ENCODE assay signal across 9 cellular contexts in genomic region chr1:17661546-17662157, GRCh38.
A peak's percentile ranks its signal among the peaks of the same experiment; 100 is the strongest.
DNase-seq lines count a peak whose midpoint lies in the region; ATAC-seq, FAIRE-seq and TF ChIP-seq lines count a peak whose summit lies in the region.
"Had no signal": no experiment of that assay in that cellular context is flagged by ENCODE, and none has a peak within 500 bp of the region (broad histone marks: within the 10 kb centered on the region; RNA-seq: fewer than 3 reads in every experiment).

No MANE protein-coding gene starts in this region.

- intact Hi-C loops in CD4-positive, alpha-beta memory T cell (cut with micrococcal nuclease) = no loop called here

- TF ChIP-seq CTCF in RWPE1 (conservative IDR thresholded peaks at IDR 0.05; ENCODE audit: low read depth) = peak; percentile 81
- TF ChIP-seq CTCF in cardiac muscle cell (IDR thresholded peaks at IDR 0.05; ENCODE audit: low read depth, low read length) = peak; percentile 85

- H3K9me3 Mint-ChIP-seq in CD4-positive, alpha-beta memory T cell = no peaks in the 10 kb centered on the region
- H3K9me3 Mint-ChIP-seq in activated naive CD8-positive, alpha-beta T cell treated with anti-CD3 and anti-CD28 coated beads for 36 hours = no peaks in the 10 kb centered on the region

- H3K27me3 Mint-ChIP-seq in CD4-positive, alpha-beta memory T cell = peaks cover 0 to 1% of the 10 kb centered on the region in 2 donors
- no peaks in the 10 kb centered on the region for H3K27me3 Mint-ChIP-seq in activated naive CD8-positive, alpha-beta T cell treated with anti-CD3 and anti-CD28 coated beads for 36 hours

- no peaks in the 10 kb centered on the region for H3K9me3 ChIP-seq in CD4-positive, alpha-beta memory T cell (ENCODE audit: control insufficient read depth in 1 of 2, low read length in 2 of 2)
- H3K9me3 ChIP-seq in cardiac muscle cell (ENCODE audit: low read depth) = no peaks in the 10 kb centered on the region

- FAIRE-seq in H54 (lab: Jason Lieb, UNC) = no peak

- H3K36me3 Mint-ChIP-seq in CD4-positive, alpha-beta memory T cell = no peaks in the 10 kb centered on the region
- H3K36me3 Mint-ChIP-seq in activated naive CD8-positive, alpha-beta T cell treated with anti-CD3 and anti-CD28 coated beads for 36 hours = no peaks in the 10 kb centered on the region

- H3K4me1 ChIP-seq in CD4-positive, alpha-beta memory T cell (ENCODE audit: insufficient read depth, low read length) = no peaks in the 10 kb centered on the region
- H3K4me1 ChIP-seq in cardiac muscle cell (ENCODE audit: low read depth) = no peaks in the 10 kb centered on the region

- H3K27ac ChIP-seq in CD4-positive, alpha-beta memory T cell (ENCODE audit: low read depth, low read length) = no peak overlapping the region
- H3K27ac ChIP-seq in RWPE1 (no peak overlapping the region), cardiac muscle cell (no peak overlapping the region)
- H3K27ac ChIP-seq: SK-N-MC had no signal

- no peak for ATAC-seq in GM18907 (IDR thresholded peaks at IDR 0.05; ENCODE audit: unreplicated experiment)
- ATAC-seq in HG03354 (IDR thresholded peaks at IDR 0.05; ENCODE audit: poor library complexity, severe bottlenecking, unreplicated experiment) = no peak

- DNase-seq in CD4-positive, alpha-beta memory T cell = peak in 4 of 5 donors; percentile 15 to 36 (median 26)
- DNase-seq in H54 (ENCODE audit: insufficient read length, low spot score) (peak; percentile 81), RWPE1 (ENCODE audit: low spot score) (peak; percentile 66), cardiac muscle cell (ENCODE audit: low read depth in 1 of 2, low spot score in 1 of 2) (peak; percentile 62 to 73), putamen (ENCODE audit: low spot score) (peak; percentile 35)
- DNase-seq in activated naive CD8-positive, alpha-beta T cell treated with anti-CD3 and anti-CD28 coated beads for 36 hours = peak; percentile 57

- POLR2A ChIA-PET in CD4-positive, alpha-beta memory T cell (lab: Charles Lee; ENCODE audit: partially characterized antibody) = no interaction called here
- POLR2A ChIA-PET in RWPE1 (lab: Yijun Ruan, JAX; ENCODE audit: low non-redundant PET) = no interaction called here

- no peaks in the 10 kb centered on the region for H3K36me3 ChIP-seq in CD4-positive, alpha-beta memory T cell (ENCODE audit: insufficient read depth, low read length)
- peaks cover 13% of the 10 kb centered on the region for H3K36me3 ChIP-seq in cardiac muscle cell

- H3K4me3 ChIP-seq in CD4-positive, alpha-beta memory T cell (ENCODE audit: low read length in 2 of 2) = no peak overlapping the region
- H3K4me3 ChIP-seq in cardiac muscle cell = no peak overlapping the region
- H3K4me3 ChIP-seq: SK-N-MC had no signal

- H3K4me3 Mint-ChIP-seq in CD4-positive, alpha-beta memory T cell = no peak overlapping the region
- no peak overlapping the region for H3K4me3 Mint-ChIP-seq in activated naive CD8-positive, alpha-beta T cell treated with anti-CD3 and anti-CD28 coated beads for 36 hours

- CTCF ChIA-PET in CD4-positive, alpha-beta memory T cell (lab: Charles Lee; ENCODE audit: partially characterized antibody) = interaction anchor here (0.9 to 3.5 kb wide), 7 partner anchors 8 to 637 kb away, joined by 3 to 28 read pairs (median 4); no protein-coding TSS in a partner anchor
- CTCF ChIA-PET in RWPE1 (lab: Yijun Ruan, JAX) = interaction anchor here (0.6 to 1.9 kb wide), 30 partner anchors 9 to 1478 kb away, joined by 3 to 10 read pairs (median 4); no protein-coding TSS in a partner anchor

- H3K27me3 ChIP-seq in CD4-positive, alpha-beta memory T cell (ENCODE audit: insufficient read depth, low read length) = no peaks in the 10 kb centered on the region
- no peaks in the 10 kb centered on the region for H3K27me3 ChIP-seq in cardiac muscle cell

- TF ChIP-seq POLR2A in H54 (IDR thresholded peaks at IDR 0.05; ENCODE audit: low read depth, low read length) = no peak

- H3K27ac Mint-ChIP-seq in CD4-positive, alpha-beta memory T cell = no peak overlapping the region
- H3K27ac Mint-ChIP-seq in activated naive CD8-positive, alpha-beta T cell treated with anti-CD3 and anti-CD28 coated beads for 36 hours = no peak overlapping the region

- no peaks in the 10 kb centered on the region for H3K4me1 Mint-ChIP-seq in CD4-positive, alpha-beta memory T cell
- H3K4me1 Mint-ChIP-seq in activated naive CD8-positive, alpha-beta T cell treated with anti-CD3 and anti-CD28 coated beads for 36 hours = no peaks in the 10 kb centered on the region

Comparison
In these comparisons a context has a peak if more than half of its experiments do, and no peak if none do; other contexts are left out.
1. DNase-seq: peak in every context shown above with its lines; median percentile 81 in H54; 68 in cardiac muscle cell; 66 in RWPE1; 57 in activated naive CD8-positive, alpha-beta T cell treated with anti-CD3 and anti-CD28 coated beads for 36 hours; 35 in putamen; 26 in CD4-positive, alpha-beta memory T cell.